Comparison of ENCODE assay signal across 17 cellular contexts in genomic region chr1:226915672-226915995, GRCh38. TPM values are rescaled to one million over a fixed set of nuclear protein-coding genes. Genes with fewer than 3 reads are reported as not detected.
A peak's percentile ranks its signal among the peaks of the same experiment; 100 is the strongest.
DNase-seq lines count a peak whose midpoint lies in the region; ATAC-seq and TF ChIP-seq lines count a peak whose summit lies in the region.
"Had no signal": no experiment of that assay in that cellular context is flagged by ENCODE, and none has a peak within 500 bp of the region (broad histone marks: within the 10 kb centered on the region; RNA-seq: fewer than 3 reads in every experiment).

No MANE protein-coding gene starts in this region.

- no peaks in the 10 kb centered on the region for H3K9me3 Mint-ChIP-seq in stimulated activated naive CD8-positive, alpha-beta T cell treated with anti-CD3 and anti-CD28 coated beads, Interleukin-15, amount 100 ng/mL, for 72 hours
- H3K9me3 Mint-ChIP-seq: activated CD4-positive, alpha-beta memory T cell treated with anti-CD3 and anti-CD28 coated beads, Interleukin-2, amount 10 ng/mL, durations not matched to agents 7 days and 5 days; dendritic cell treated with granulocyte-macrophage colony-stimulating factor and Interleukin-4, amounts not matched to agents 40 ng/mL and 50 ng/mL, for 4 days; naive B cell had no signal

- peak; percentile 16 for ATAC-seq in GM19023 (IDR thresholded peaks at IDR 0.05; ENCODE audit: unreplicated experiment)
- ATAC-seq in GM21737 (IDR thresholded peaks at IDR 0.05; ENCODE audit: unreplicated experiment): peak; percentile 11
- peak; percentile 18 for ATAC-seq in HG03135 (IDR thresholded peaks at IDR 0.05; ENCODE audit: unreplicated experiment)
- ATAC-seq in stimulated activated naive CD8-positive, alpha-beta T cell treated with anti-CD3 and anti-CD28 coated beads, Interleukin-15, amount 100 ng/mL, for 72 hours: no peak
- ATAC-seq: esophagus mucosa, left lung had no signal

- H3K4me1 ChIP-seq in BLaER1: peaks cover 35% of the 10 kb centered on the region
- H3K4me1 ChIP-seq: left lung had no signal

- H3K9me3 ChIP-seq in BLaER1: no peaks in the 10 kb centered on the region; the same call in 1 of the 2 replicates
- H3K9me3 ChIP-seq: left lung had no signal

- H3K4me1 Mint-ChIP-seq in stimulated activated naive CD8-positive, alpha-beta T cell treated with anti-CD3 and anti-CD28 coated beads, Interleukin-15, amount 100 ng/mL, for 72 hours: no peaks in the 10 kb centered on the region

- peak overlapping the region; percentile 17 for H3K4me2 ChIP-seq in BLaER1

- H4K20me1 ChIP-seq in BLaER1: no peaks in the 10 kb centered on the region

- H3K27ac ChIP-seq in BLaER1: no peak overlapping the region
- H3K27ac ChIP-seq: left lung had no signal

- no peak overlapping the region for H3K4me3 ChIP-seq in BLaER1
- H3K4me3 ChIP-seq in foreskin fibroblast (ENCODE audit: low read depth in 1 of 2, low read length in 2 of 2): no peak overlapping the region
- H3K4me3 ChIP-seq: left lung had no signal

- H3K4me3 Mint-ChIP-seq in stimulated activated naive CD8-positive, alpha-beta T cell treated with anti-CD3 and anti-CD28 coated beads, Interleukin-15, amount 100 ng/mL, for 72 hours: no peak overlapping the region
- H3K4me3 Mint-ChIP-seq: activated CD4-positive, alpha-beta memory T cell treated with anti-CD3 and anti-CD28 coated beads, Interleukin-2, amount 10 ng/mL, durations not matched to agents 7 days and 5 days; dendritic cell treated with granulocyte-macrophage colony-stimulating factor and Interleukin-4, amounts not matched to agents 40 ng/mL and 50 ng/mL, for 4 days; naive B cell had no signal

- no peak overlapping the region for H3K9ac ChIP-seq in BLaER1

- no peak for DNase-seq in stimulated activated naive CD8-positive, alpha-beta T cell treated with anti-CD3 and anti-CD28 coated beads, Interleukin-15, amount 100 ng/mL, for 72 hours
- DNase-seq in mucosa of gallbladder (ENCODE audit: low spot score) (no peak), foreskin fibroblast (no peak), DMS114 treated with DMSO at 0.1 percent for 48 hours (lab: John Stamatoyannopoulos, UW; ENCODE audit: unreplicated experiment) (no peak)
- DNase-seq: activated CD4-positive, alpha-beta memory T cell treated with anti-CD3 and anti-CD28 coated beads, Interleukin-2, amount 10 ng/mL, durations not matched to agents 7 days and 5 days; activated naive CD4-positive, alpha-beta T cell; IMR-90; left lung; naive B cell; NCI-H1092; stimulated activated CD4-positive, alpha-beta T cell treated with anti-CD3 and anti-CD28 coated beads, Interleukin-12 subunit alpha, Interleukin-12 subunit beta, amount 100 ng/mL, for 4 hours had no signal

- no peak overlapping the region for H3K27ac Mint-ChIP-seq in stimulated activated naive CD8-positive, alpha-beta T cell treated with anti-CD3 and anti-CD28 coated beads, Interleukin-15, amount 100 ng/mL, for 72 hours
- H3K27ac Mint-ChIP-seq: activated CD4-positive, alpha-beta memory T cell treated with anti-CD3 and anti-CD28 coated beads, Interleukin-2, amount 10 ng/mL, durations not matched to agents 7 days and 5 days; dendritic cell treated with granulocyte-macrophage colony-stimulating factor and Interleukin-4, amounts not matched to agents 40 ng/mL and 50 ng/mL, for 4 days had no signal

- no peaks in the 10 kb centered on the region for H3K36me3 ChIP-seq in BLaER1
- H3K36me3 ChIP-seq: left lung had no signal

- H3K27me3 Mint-ChIP-seq in stimulated activated naive CD8-positive, alpha-beta T cell treated with anti-CD3 and anti-CD28 coated beads, Interleukin-15, amount 100 ng/mL, for 72 hours: no peaks in the 10 kb centered on the region
- H3K27me3 Mint-ChIP-seq: activated CD4-positive, alpha-beta memory T cell treated with anti-CD3 and anti-CD28 coated beads, Interleukin-2, amount 10 ng/mL, durations not matched to agents 7 days and 5 days; dendritic cell treated with granulocyte-macrophage colony-stimulating factor and Interleukin-4, amounts not matched to agents 40 ng/mL and 50 ng/mL, for 4 days; naive B cell had no signal

- no peaks in the 10 kb centered on the region for H3K27me3 ChIP-seq in BLaER1
- H3K27me3 ChIP-seq: left lung had no signal

- no peak for TF ChIP-seq CTCF in foreskin fibroblast (IDR thresholded peaks at IDR 0.05; ENCODE audit: low read depth, low read length)

RNA-seq across cellular contexts. Expression of gene COQ8A, which starts 24.5 kb away (rescaled TPM):
- total RNA-seq in mucosa of gallbladder: 109 TPM

RNA-seq across cellular contexts. Expression of gene PSEN2, which starts 45.2 kb away (rescaled TPM):
- total RNA-seq in mucosa of gallbladder: 35.2 TPM
